8 cellular contexts compared by ENCODE assay signal in the genomic region with DNA sequence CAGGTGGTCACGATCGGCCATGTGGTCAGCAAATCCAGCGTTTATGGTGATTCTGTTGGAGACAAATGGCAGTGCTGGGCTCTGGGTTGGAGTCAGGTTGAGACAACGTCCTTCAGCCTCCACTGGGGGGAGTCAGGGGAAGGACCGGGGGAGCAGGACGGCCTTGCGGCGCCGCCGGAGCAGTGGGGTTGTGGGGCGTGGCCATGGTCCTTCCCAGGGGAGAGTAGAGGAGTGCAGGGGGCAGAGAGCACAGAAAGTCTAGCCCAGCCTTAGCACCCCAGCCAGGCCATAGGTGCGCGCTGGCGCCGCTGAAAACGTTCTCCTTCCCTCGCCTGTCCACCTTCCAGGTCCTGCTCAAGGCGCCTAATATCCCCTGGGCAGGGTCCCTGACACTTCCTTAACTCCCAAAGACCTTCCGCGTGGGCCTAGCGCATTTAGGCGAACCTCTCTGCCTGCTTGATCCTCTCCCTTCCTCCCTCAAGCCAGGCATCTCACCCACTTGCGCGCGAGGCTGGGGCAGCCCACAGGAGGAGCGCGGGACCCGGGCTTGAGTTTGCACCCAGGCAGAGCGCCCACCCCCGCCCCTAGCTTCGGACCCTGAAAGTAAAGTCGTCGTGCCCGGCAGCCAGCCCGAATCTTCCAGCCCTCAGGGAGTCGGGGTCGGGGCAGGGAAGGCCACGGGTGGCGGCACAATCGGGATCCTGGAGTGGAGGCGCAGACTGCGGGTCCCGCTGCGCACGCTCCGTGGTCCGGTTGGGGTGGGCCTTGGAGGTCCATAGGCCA. TPM values are rescaled to one million over a fixed set of nuclear protein-coding genes. Genes with fewer than 3 reads are reported as not detected.
DNase-seq lines count a peak whose midpoint lies in the region; ATAC-seq and TF ChIP-seq lines count a peak whose summit lies in the region.

No MANE protein-coding gene starts in this region.

- H3K9me2 ChIP-seq in MM.1S (replicated peaks; ENCODE audit: insufficient read depth, low read length) = no peaks in the 10 kb centered on the region

- intact Hi-C loops in activated T-helper 1 cell treated with anti-CD3 and anti-CD28 coated beads, Interleukin-12 subunit alpha, Interleukin-12 subunit beta, Interleukin-2, Interleukin-4 antibody, amounts not matched to agents 30 ng/mL and 10 ng/mL and 1 ng/mL, durations not matched to agents 14 hours and 24 hours and 36 hours (cut with micrococcal nuclease) = no loop called here

- ATAC-seq in natural killer cell treated with Interleukin-12 subunit alpha and Interleukin-12 subunit beta and Interleukin-15 and Interleukin-18, amount 100 ng/mL, for 72 hours = no peak

- TF ChIP-seq CTCF in GM12873 (IDR thresholded peaks at IDR 0.05; ENCODE audit: insufficient read depth, low read depth, low read length, missing control alignments) (peak; percentile 30), MM.1S (IDR thresholded peaks at IDR 0.05; ENCODE audit: low read length) (no peak)

- H3F3A ChIP-seq in MM.1S (ENCODE audit: insufficient read depth, low read length) = no peaks in the 10 kb centered on the region

- H3K27ac ChIP-seq in ectodermal cell (ENCODE audit: insufficient read depth, low read depth, low read length, poor library complexity, severe bottlenecking) (no peak overlapping the region), MM.1S (ENCODE audit: low read length) (no peak overlapping the region)

- H3K36me3 ChIP-seq in ectodermal cell (ENCODE audit: control insufficient read depth, insufficient read depth, low read length) = no peaks in the 10 kb centered on the region
- no peaks in the 10 kb centered on the region for H3K36me3 ChIP-seq in MM.1S (replicated peaks; ENCODE audit: insufficient read depth, low read length)

- H3K4me3 ChIP-seq in ectodermal cell (ENCODE audit: insufficient read depth, low read depth, low read length) (peak overlapping the region; percentile 29), MM.1S (ENCODE audit: low read length) (no peak overlapping the region)

- H3K4me3 Mint-ChIP-seq in natural killer cell treated with Interleukin-12 subunit alpha and Interleukin-12 subunit beta and Interleukin-15 and Interleukin-18, amount 100 ng/mL, for 72 hours = no peak overlapping the region
- H3K4me3 Mint-ChIP-seq in activated T-helper 1 cell treated with anti-CD3 and anti-CD28 coated beads, Interleukin-12 subunit alpha, Interleukin-12 subunit beta, Interleukin-2, Interleukin-4 antibody, amounts not matched to agents 30 ng/mL and 10 ng/mL and 1 ng/mL, durations not matched to agents 14 hours and 24 hours and 36 hours = no peak overlapping the region

- DNase-seq in NCI-H2171 (lab: John Stamatoyannopoulos, UW) = peak; percentile 58
- DNase-seq in natural killer cell treated with Interleukin-12 subunit alpha and Interleukin-12 subunit beta and Interleukin-15 and Interleukin-18, amount 100 ng/mL, for 72 hours (ENCODE audit: low spot score) = peak; percentile 47
- DNase-seq in MM.1S = no peak
- no peak for DNase-seq in NK-92 treated with Interleukin-12 subunit alpha and Interleukin-12 subunit beta, amount 100 ng/mL, for 24 hours (lab: John Stamatoyannopoulos, UW)
- DNase-seq in activated T-helper 1 cell treated with anti-CD3 and anti-CD28 coated beads, Interleukin-12 subunit alpha, Interleukin-12 subunit beta, Interleukin-2, Interleukin-4 antibody, amounts not matched to agents 30 ng/mL and 10 ng/mL and 1 ng/mL, durations not matched to agents 14 hours and 24 hours and 36 hours (ENCODE audit: low spot score) = no peak
- no peak for DNase-seq in stimulated activated CD4-positive, alpha-beta T cell treated with anti-CD3 and anti-CD28 coated beads, Interleukin-2, amount 100 ng/mL, for 48 hours

- no peak overlapping the region for H3K4me2 ChIP-seq in MM.1S (ENCODE audit: low read depth, low read length)

- no peaks in the 10 kb centered on the region for H3K79me2 ChIP-seq in MM.1S (ENCODE audit: low read length)

- no peak overlapping the region for H3K27ac Mint-ChIP-seq in natural killer cell treated with Interleukin-12 subunit alpha and Interleukin-12 subunit beta and Interleukin-15 and Interleukin-18, amount 100 ng/mL, for 72 hours
- H3K27ac Mint-ChIP-seq in activated T-helper 1 cell treated with anti-CD3 and anti-CD28 coated beads, Interleukin-12 subunit alpha, Interleukin-12 subunit beta, Interleukin-2, Interleukin-4 antibody, amounts not matched to agents 30 ng/mL and 10 ng/mL and 1 ng/mL, durations not matched to agents 14 hours and 24 hours and 36 hours = no peak overlapping the region

- H3K27me3 Mint-ChIP-seq in natural killer cell treated with Interleukin-12 subunit alpha and Interleukin-12 subunit beta and Interleukin-15 and Interleukin-18, amount 100 ng/mL, for 72 hours = peaks cover 16 to 26% of the 10 kb centered on the region in 2 donors
- H3K27me3 Mint-ChIP-seq in activated T-helper 1 cell treated with anti-CD3 and anti-CD28 coated beads, Interleukin-12 subunit alpha, Interleukin-12 subunit beta, Interleukin-2, Interleukin-4 antibody, amounts not matched to agents 30 ng/mL and 10 ng/mL and 1 ng/mL, durations not matched to agents 14 hours and 24 hours and 36 hours (ENCODE audit: insufficient read depth) = peaks cover 28% of the 10 kb centered on the region

- no peaks in the 10 kb centered on the region for H4K20me1 ChIP-seq in MM.1S (ENCODE audit: insufficient read depth, low read length)

- H3K4me1 Mint-ChIP-seq in natural killer cell treated with Interleukin-12 subunit alpha and Interleukin-12 subunit beta and Interleukin-15 and Interleukin-18, amount 100 ng/mL, for 72 hours (ENCODE audit: low read depth in 2 of 2) = peaks cover 0 to 4% of the 10 kb centered on the region in 2 donors
- H3K4me1 Mint-ChIP-seq in activated T-helper 1 cell treated with anti-CD3 and anti-CD28 coated beads, Interleukin-12 subunit alpha, Interleukin-12 subunit beta, Interleukin-2, Interleukin-4 antibody, amounts not matched to agents 30 ng/mL and 10 ng/mL and 1 ng/mL, durations not matched to agents 14 hours and 24 hours and 36 hours (ENCODE audit: low read depth) = peaks cover 4% of the 10 kb centered on the region

- H3K9ac ChIP-seq in MM.1S (ENCODE audit: low read length) = no peak overlapping the region

- H3K4me1 ChIP-seq in ectodermal cell (ENCODE audit: control insufficient read depth, insufficient read depth, low read length) (peaks cover 33% of the 10 kb centered on the region), MM.1S (ENCODE audit: low read length) (no peaks in the 10 kb centered on the region)

- H3K27me3 ChIP-seq in ectodermal cell (ENCODE audit: control insufficient read depth, insufficient read depth, low read length, poor library complexity, severe bottlenecking) (peaks cover 74% of the 10 kb centered on the region), MM.1S (replicated peaks; ENCODE audit: insufficient read depth, low read length) (peaks cover 10% of the 10 kb centered on the region)

- H3K36me3 Mint-ChIP-seq in natural killer cell treated with Interleukin-12 subunit alpha and Interleukin-12 subunit beta and Interleukin-15 and Interleukin-18, amount 100 ng/mL, for 72 hours = no peaks in the 10 kb centered on the region
- H3K36me3 Mint-ChIP-seq in activated T-helper 1 cell treated with anti-CD3 and anti-CD28 coated beads, Interleukin-12 subunit alpha, Interleukin-12 subunit beta, Interleukin-2, Interleukin-4 antibody, amounts not matched to agents 30 ng/mL and 10 ng/mL and 1 ng/mL, durations not matched to agents 14 hours and 24 hours and 36 hours (ENCODE audit: low read depth) = no peaks in the 10 kb centered on the region

- 6% methylated on average over 47 of the region's 47 CpGs for WGBS in ectodermal cell, 2 experiments

- no peaks in the 10 kb centered on the region for H3K9me3 Mint-ChIP-seq in natural killer cell treated with Interleukin-12 subunit alpha and Interleukin-12 subunit beta and Interleukin-15 and Interleukin-18, amount 100 ng/mL, for 72 hours
- no peaks in the 10 kb centered on the region for H3K9me3 Mint-ChIP-seq in activated T-helper 1 cell treated with anti-CD3 and anti-CD28 coated beads, Interleukin-12 subunit alpha, Interleukin-12 subunit beta, Interleukin-2, Interleukin-4 antibody, amounts not matched to agents 30 ng/mL and 10 ng/mL and 1 ng/mL, durations not matched to agents 14 hours and 24 hours and 36 hours

- H2AFZ ChIP-seq in MM.1S (ENCODE audit: low read length) = no peak overlapping the region

- H3K9me3 ChIP-seq in ectodermal cell (ENCODE audit: control insufficient read depth, low read length) (no peaks in the 10 kb centered on the region), MM.1S (replicated peaks; ENCODE audit: insufficient read depth, low read length) (no peaks in the 10 kb centered on the region)

RNA-seq across cellular contexts. Expression of a gene that starts 3.1 kb away (rescaled TPM):
- 7.4 TPM for polyA plus RNA-seq in ectodermal cell (2013, experiment 1 of 4)
- polyA plus RNA-seq in ectodermal cell (2013, experiment 2 of 4) = 9.8 TPM
- 8.6 TPM for polyA plus RNA-seq in ectodermal cell (2013, experiment 3 of 4)
- 8.3 TPM for polyA plus RNA-seq in ectodermal cell (2013, experiment 4 of 4)
- not detected for total RNA-seq in natural killer cell treated with Interleukin-12 subunit alpha and Interleukin-12 subunit beta and Interleukin-15 and Interleukin-18, amount 100 ng/mL, for 72 hours
- 0.05 and 0.17 TPM in 2 replicates for total RNA-seq in activated T-helper 1 cell treated with anti-CD3 and anti-CD28 coated beads, Interleukin-12 subunit alpha, Interleukin-12 subunit beta, Interleukin-2, Interleukin-4 antibody, amounts not matched to agents 30 ng/mL and 10 ng/mL and 1 ng/mL, durations not matched to agents 14 hours and 24 hours and 36 hours

RNA-seq across cellular contexts. Expression of a gene that starts 49.8 kb away (rescaled TPM):
- polyA plus RNA-seq in ectodermal cell (2013, experiment 1 of 4) = 0.81 TPM
- polyA plus RNA-seq in ectodermal cell (2013, experiment 2 of 4) = 0.48 TPM
- polyA plus RNA-seq in ectodermal cell (2013, experiment 3 of 4) = 0.27 TPM
- 0.93 TPM for polyA plus RNA-seq in ectodermal cell (2013, experiment 4 of 4)
- not detected for total RNA-seq in natural killer cell treated with Interleukin-12 subunit alpha and Interleukin-12 subunit beta and Interleukin-15 and Interleukin-18, amount 100 ng/mL, for 72 hours
- total RNA-seq in activated T-helper 1 cell treated with anti-CD3 and anti-CD28 coated beads, Interleukin-12 subunit alpha, Interleukin-12 subunit beta, Interleukin-2, Interleukin-4 antibody, amounts not matched to agents 30 ng/mL and 10 ng/mL and 1 ng/mL, durations not matched to agents 14 hours and 24 hours and 36 hours = not detected in 2 replicates

Comparison
In these comparisons a context has a peak if more than half of its experiments do, and no peak if none do; other contexts are left out.
1. DNase-seq: peak in NCI-H2171 (single experiment) and natural killer cell treated with Interleukin-12 subunit alpha and Interleukin-12 subunit beta and Interleukin-15 and Interleukin-18, amount 100 ng/mL, for 72 hours (single experiment); none in MM.1S (single experiment), NK-92 treated with Interleukin-12 subunit alpha and Interleukin-12 subunit beta, amount 100 ng/mL, for 24 hours (single experiment), activated T-helper 1 cell treated with anti-CD3 and anti-CD28 coated beads, Interleukin-12 subunit alpha, Interleukin-12 subunit beta, Interleukin-2, Interleukin-4 antibody, amounts not matched to agents 30 ng/mL and 10 ng/mL and 1 ng/mL, durations not matched to agents 14 hours and 24 hours and 36 hours (single experiment) and stimulated activated CD4-positive, alpha-beta T cell treated with anti-CD3 and anti-CD28 coated beads, Interleukin-2, amount 100 ng/mL, for 48 hours (0 of 2).